ENCODE assay signal across 22 cellular contexts in genomic region chr14:37586783-37587428, GRCh38. TPM values are rescaled to one million over a fixed set of nuclear protein-coding genes. Genes with fewer than 3 reads are reported as not detected.
DNase-seq lines count a peak whose midpoint lies in the region; ATAC-seq, FAIRE-seq and TF ChIP-seq lines count a peak whose summit lies in the region.
"Had no signal": no experiment of that assay in that cellular context is flagged by ENCODE, and none has a peak within 500 bp of the region (broad histone marks: within the 10 kb centered on the region; RNA-seq: fewer than 3 reads in every experiment).

No MANE protein-coding gene starts in this region.

- peaks cover 49% of the 10 kb centered on the region for H3K4me1 ChIP-seq in HUES6 (ENCODE audit: control insufficient read depth, insufficient read depth, low read length)
- peaks cover 30% of the 10 kb centered on the region for H3K4me1 ChIP-seq in PC-9 (replicated peaks; ENCODE audit: insufficient read depth)
- peaks cover 0 to 4% of the 10 kb centered on the region in 2 donors for H3K4me1 ChIP-seq in kidney (ENCODE audit: control insufficient read depth in 1 of 2, insufficient read depth in 1 of 2, low read depth in 1 of 2, low read length in 2 of 2)
- peaks cover 21% of the 10 kb centered on the region for H3K4me1 ChIP-seq in smooth muscle cell (ENCODE audit: low read depth)
- H3K4me1 ChIP-seq: BLaER1 had no signal

- 24% methylated on average over 4 of the region's 4 CpGs for WGBS in smooth muscle cell (ENCODE audit: low lambda C conversion rate)

- H2AFZ ChIP-seq in PC-9 (peak overlapping the region; percentile 60; the same call in 1 of the 2 replicates), smooth muscle cell (ENCODE audit: low read depth) (no peak overlapping the region)

- intact Hi-C loops in PC-9 (cut with micrococcal nuclease; ENCODE audit: unreplicated experiment): no loop called here
- intact Hi-C loops in kidney (cut with DNase I): no loop called here

- H3K36me3 ChIP-seq in HUES6 (ENCODE audit: control insufficient read depth, insufficient read depth, low read length) (no peaks in the 10 kb centered on the region), PC-9 (ENCODE audit: low read depth) (peaks cover 21% of the 10 kb centered on the region; the same call in 1 of the 2 replicates), kidney (ENCODE audit: control insufficient read depth in 1 of 2, insufficient read depth in 2 of 2, low read length in 2 of 2) (no peaks in the 10 kb centered on the region), smooth muscle cell (ENCODE audit: low read depth) (no peaks in the 10 kb centered on the region)
- H3K36me3 ChIP-seq: adrenal gland, BLaER1 had no signal

- no peaks in the 10 kb centered on the region for H3K9me3 ChIP-seq in HUES6 (ENCODE audit: control insufficient read depth, insufficient read depth, low read depth, low read length)
- no peaks in the 10 kb centered on the region for H3K9me3 ChIP-seq in PC-9 (ENCODE audit: insufficient read depth, low read depth)
- no peaks in the 10 kb centered on the region for H3K9me3 ChIP-seq in kidney (ENCODE audit: control insufficient read depth in 1 of 2, low read length in 2 of 2)
- H3K9me3 ChIP-seq in smooth muscle cell (replicated peaks; ENCODE audit: low read depth): no peaks in the 10 kb centered on the region

- no peak overlapping the region for H3K27ac ChIP-seq in HUES6 (ENCODE audit: low read depth, low read length)
- H3K27ac ChIP-seq in PC-9: peak overlapping the region; percentile 99
- no peak overlapping the region for H3K27ac ChIP-seq in kidney (ENCODE audit: low read depth in 2 of 2, low read length in 2 of 2)
- no peak overlapping the region for H3K27ac ChIP-seq in smooth muscle cell (ENCODE audit: low read depth)
- H3K27ac ChIP-seq: adrenal gland, BLaER1 had no signal

- H3K4me3 ChIP-seq in HUES6 (ENCODE audit: low read depth, low read length) (peak overlapping the region; percentile 62; the same call in 1 of the 2 replicates), PC-9 (peak overlapping the region; percentile 94), kidney (ENCODE audit: low read length in 2 of 2) (no peak overlapping the region), smooth muscle cell (peak overlapping the region; percentile 37)
- H3K4me3 ChIP-seq: adrenal gland, BLaER1 had no signal

- peaks cover 10% of the 10 kb centered on the region; the same call in 1 of the 2 replicates for H3F3A ChIP-seq in PC-9 (ENCODE audit: insufficient read depth, low read depth)
- H3F3A ChIP-seq in smooth muscle cell (ENCODE audit: low read depth): no peaks in the 10 kb centered on the region

- TF ChIP-seq CTCF in PC-9 (conservative IDR thresholded peaks at IDR 0.05): no peak
- no peak for TF ChIP-seq CTCF in kidney (IDR thresholded peaks at IDR 0.05; ENCODE audit: borderline replicate concordance, extremely low read depth, insufficient read depth)
- TF ChIP-seq CTCF in smooth muscle cell (IDR thresholded peaks at IDR 0.05; ENCODE audit: borderline replicate concordance, insufficient read depth, poor library complexity, severe bottlenecking): no peak

- FAIRE-seq in kidney (lab: Jason Lieb, UNC): peak; percentile 15

- CTCF ChIA-PET in PC-9 (lab: Charles Lee): interaction anchor here (0.5 to 0.7 kb wide), 2 partner anchors 247 to 432 kb away, joined by 4 read pairs; no protein-coding TSS in a partner anchor

- H3K4me2 ChIP-seq in PC-9 (peak overlapping the region; percentile 96), smooth muscle cell (no peak overlapping the region)
- H3K4me2 ChIP-seq: BLaER1 had no signal

- H3K27me3 ChIP-seq in HUES6 (ENCODE audit: control insufficient read depth, insufficient read depth, low read length) (peaks cover 100% of the 10 kb centered on the region), PC-9 (ENCODE audit: insufficient read depth, low read depth) (no peaks in the 10 kb centered on the region), smooth muscle cell (ENCODE audit: low read depth) (peaks cover 100% of the 10 kb centered on the region)
- H3K27me3 ChIP-seq: BLaER1 had no signal

- POLR2A ChIA-PET in PC-9 (lab: Charles Lee; ENCODE audit: unreplicated experiment): interaction anchor here (0.6 kb wide), 1 partner anchor 389 kb away, joined by 4 read pairs; the partner anchor contains the start of gene MIPOL1

- H3K9ac ChIP-seq in HUES6 (ENCODE audit: low read length) (no peak overlapping the region), kidney (ENCODE audit: low read length in 2 of 2) (no peak overlapping the region), smooth muscle cell (ENCODE audit: low read depth) (no peak overlapping the region)
- H3K9ac ChIP-seq: BLaER1 had no signal

- no peaks in the 10 kb centered on the region for H3K9me2 ChIP-seq in PC-9 (ENCODE audit: insufficient read depth)

- peaks cover 72% of the 10 kb centered on the region for H3K79me2 ChIP-seq in PC-9 (ENCODE audit: low read depth)
- no peaks in the 10 kb centered on the region for H3K79me2 ChIP-seq in smooth muscle cell (ENCODE audit: low read depth)

- ATAC-seq in GM19023 (IDR thresholded peaks at IDR 0.05; ENCODE audit: unreplicated experiment) (no peak), HG03565 (IDR thresholded peaks at IDR 0.05; ENCODE audit: unreplicated experiment) (no peak)

- H4K20me1 ChIP-seq in PC-9 (ENCODE audit: insufficient read depth): no peaks in the 10 kb centered on the region
- H4K20me1 ChIP-seq in smooth muscle cell (ENCODE audit: low read depth): no peaks in the 10 kb centered on the region
- H4K20me1 ChIP-seq: BLaER1 had no signal

- no TSS peak for BruUV-seq in PC-9 (replicated peaks; lab: Mats Ljungman, UMichigan)

- DNase-seq in PC-9: no peak
- no peak for DNase-seq in kidney
- DNase-seq in smooth muscle cell (lab: John Stamatoyannopoulos, UW; ENCODE audit: unreplicated experiment): no peak
- DNase-seq in T-helper 2 cell: no peak
- DNase-seq: activated CD4-positive, alpha-beta T cell treated with anti-CD3 and anti-CD28 coated beads for 4 hours; activated effector memory CD4-positive, alpha-beta T cell treated with anti-CD3 and anti-CD28 coated beads, Interleukin-2, amount 50 U/mL, for 16 hours; adrenal gland; caudate nucleus; effector CD8-positive, alpha-beta T cell; GOT3; hypothalamus; KG1; kidney glomerular epithelial cell; occipital lobe; stimulated activated CD4-positive, alpha-beta T cell treated with anti-CD3 and anti-CD28 coated beads, Interleukin-2, amount 100 ng/mL, for 48 hours had no signal

RNA-seq across cellular contexts. Expression of gene FOXA1, which starts 8.1 kb away (rescaled TPM):
- total RNA-seq in PC-9 (2021) (35.4 and 42.6 TPM in 2 replicates), kidney (not detected), smooth muscle cell (0.18 and 0.99 TPM in 2 replicates)
- polyA plus RNA-seq in kidney (ENCODE audit: insufficient read depth, low read depth, low replicate concordance) (not detected), smooth muscle cell (0.74 TPM in 1 of 2 replicates, not detected in the other)
- total RNA-seq: occipital lobe, temporal lobe had no signal

RNA-seq across cellular contexts. Expression of gene TTC6, which starts 8.5 kb away (rescaled TPM):
- total RNA-seq in PC-9 (2021) (4.7 and 5.2 TPM in 2 replicates), kidney (not detected), smooth muscle cell (not detected in 2 replicates)
- polyA plus RNA-seq in kidney (ENCODE audit: insufficient read depth, low read depth, low replicate concordance) (not detected), smooth muscle cell (not detected in 2 replicates)
- total RNA-seq: adrenal gland, mononuclear cell, SK-MEL-5 had no signal
- polyA plus RNA-seq: adrenal gland had no signal

Comparison
In these comparisons a context has a peak if more than half of its experiments do, and no peak if none do; other contexts are left out.
1. H3K4me3 ChIP-seq: peak in HUES6 (single experiment), PC-9 (single experiment) and smooth muscle cell (single experiment); none in kidney (0 of 2).
2. RNA of gene FOXA1, which starts 8.1 kb away (total RNA-seq): 35.4 to 42.6 TPM in PC-9; 0.18 to 0.99 TPM in smooth muscle cell and not detected in kidney (single experiment); every median in the first group is over 10 times any median in the second.